ENCODE assay signal across 20 cellular contexts in the genomic region with DNA sequence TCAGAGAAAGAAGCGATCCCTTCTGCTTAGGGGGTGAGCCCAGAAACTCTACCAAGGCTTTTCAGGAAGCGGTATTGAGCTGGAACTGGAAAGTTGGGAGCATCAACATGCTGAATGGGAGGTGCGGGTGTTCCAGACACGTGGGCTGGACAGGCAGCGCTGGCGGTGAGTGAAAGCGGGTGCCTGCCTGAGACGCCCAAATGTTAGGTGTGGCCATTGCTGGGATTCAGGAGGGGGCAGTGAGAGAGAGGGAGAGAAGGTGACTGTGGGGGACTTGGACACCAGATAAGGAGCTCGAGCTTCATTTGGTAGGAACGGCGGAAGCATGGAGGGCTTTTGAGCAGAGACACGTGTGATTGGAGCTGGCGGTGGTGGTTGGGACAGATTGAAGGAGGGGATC.
DNase-seq lines count a peak whose midpoint lies in the region; ATAC-seq and TF ChIP-seq lines count a peak whose summit lies in the region.
"Had no signal": no experiment of that assay in that cellular context is flagged by ENCODE, and none has a peak within 500 bp of the region (broad histone marks: within the 10 kb centered on the region; RNA-seq: fewer than 3 reads in every experiment).

No MANE protein-coding gene starts in this region.

- H3K4me3 Mint-ChIP-seq in CD8-positive, alpha-beta memory T cell, result peak overlapping the region in 6 of 7 donors; percentile 32 to 71 (median 48)
- no peak overlapping the region for H3K4me3 Mint-ChIP-seq in chondrocyte (ENCODE audit: unreplicated experiment)
- peak overlapping the region; percentile 80 for H3K4me3 Mint-ChIP-seq in natural killer cell treated with Interleukin-12 subunit alpha and Interleukin-12 subunit beta and Interleukin-15 and Interleukin-18, amount 100 ng/mL, for 72 hours
- H3K4me3 Mint-ChIP-seq: activated naive CD4-positive, alpha-beta T cell treated with anti-CD3 and anti-CD28 coated beads, Interleukin-2, amount 50 U/mL, for 24 hours; activated T-cell treated with anti-CD3 and anti-CD28 coated beads, Interleukin-2, amount 50 U/mL, for 4 hours had no signal

- no peak overlapping the region for H3K9ac ChIP-seq in BLaER1
- H3K9ac ChIP-seq: SK-N-SH had no signal

- TF ChIP-seq CTCF in chondrocyte (IDR thresholded peaks at IDR 0.05), result no peak

- DNase-seq in CD8-positive, alpha-beta memory T cell, result no peak
- DNase-seq in chondrocyte (ENCODE audit: low spot score) (no peak), 8988T (no peak), NCI-H2196 (lab: John Stamatoyannopoulos, UW; ENCODE audit: unreplicated experiment) (no peak)
- no peak for DNase-seq in natural killer cell treated with Interleukin-12 subunit alpha and Interleukin-12 subunit beta and Interleukin-15 and Interleukin-18, amount 100 ng/mL, for 72 hours (ENCODE audit: low spot score)
- DNase-seq: activated CD4-positive, CD25-positive, alpha-beta regulatory T cell; activated T-cell treated with anti-CD3 and anti-CD28 coated beads, Interleukin-2, amount 50 U/mL, for 4 hours; DMS79; KG1; kidney glomerular epithelial cell; mammary epithelial cell; NCI-H1436 treated with DMSO at 0.1 percent for 48 hours; NCI-H2171 treated with DMSO at 0.1 percent for 48 hours; NCI-H526 treated with DMSO at 0.1 percent for 48 hours; ovary; SK-N-SH; substantia nigra had no signal

- ATAC-seq in natural killer cell treated with Interleukin-12 subunit alpha and Interleukin-12 subunit beta and Interleukin-15 and Interleukin-18, amount 100 ng/mL, for 72 hours, result no peak
- ATAC-seq in HG02970 (IDR thresholded peaks at IDR 0.05; ENCODE audit: low FRiP score, unreplicated experiment), result no peak
- ATAC-seq: activated T-cell treated with anti-CD3 and anti-CD28 coated beads, Interleukin-2, amount 50 U/mL, for 4 hours had no signal

- H3K9me3 Mint-ChIP-seq in CD8-positive, alpha-beta memory T cell, result no peaks in the 10 kb centered on the region
- no peaks in the 10 kb centered on the region for H3K9me3 Mint-ChIP-seq in chondrocyte (ENCODE audit: low read depth)
- H3K9me3 Mint-ChIP-seq in natural killer cell treated with Interleukin-12 subunit alpha and Interleukin-12 subunit beta and Interleukin-15 and Interleukin-18, amount 100 ng/mL, for 72 hours, result no peaks in the 10 kb centered on the region
- H3K9me3 Mint-ChIP-seq: activated naive CD4-positive, alpha-beta T cell treated with anti-CD3 and anti-CD28 coated beads, Interleukin-2, amount 50 U/mL, for 24 hours; activated T-cell treated with anti-CD3 and anti-CD28 coated beads, Interleukin-2, amount 50 U/mL, for 4 hours had no signal

- peak overlapping the region; percentile 68 for H3K4me2 ChIP-seq in BLaER1
- H3K4me2 ChIP-seq: SK-N-SH had no signal

- no peaks in the 10 kb centered on the region for H3K27me3 ChIP-seq in BLaER1
- H3K27me3 ChIP-seq in CD8-positive, alpha-beta memory T cell (ENCODE audit: insufficient read depth, low read length, poor library complexity, severe bottlenecking), result no peaks in the 10 kb centered on the region
- H3K27me3 ChIP-seq: ovary had no signal

- H3K4me1 ChIP-seq in BLaER1, result peaks cover 89% of the 10 kb centered on the region
- H3K4me1 ChIP-seq in CD8-positive, alpha-beta memory T cell (ENCODE audit: insufficient read depth, low read length), result peaks cover 42% of the 10 kb centered on the region

- H3K4me1 Mint-ChIP-seq in CD8-positive, alpha-beta memory T cell, result peaks cover 50 to 63% (median 55%) of the 10 kb centered on the region in 3 donors
- H3K4me1 Mint-ChIP-seq in chondrocyte (ENCODE audit: low read depth), result peaks cover 22% of the 10 kb centered on the region
- peaks cover 45 to 48% of the 10 kb centered on the region in 2 donors for H3K4me1 Mint-ChIP-seq in natural killer cell treated with Interleukin-12 subunit alpha and Interleukin-12 subunit beta and Interleukin-15 and Interleukin-18, amount 100 ng/mL, for 72 hours (ENCODE audit: low read depth in 2 of 2)

- POLR2A ChIA-PET in CD8-positive, alpha-beta memory T cell (lab: Charles Lee), result interaction anchor here (0.6 kb wide), 1 partner anchor 308 kb away, joined by 3 read pairs; no protein-coding TSS in a partner anchor

- peaks cover 4% of the 10 kb centered on the region; the same call in 1 of the 2 replicates for H3K36me3 ChIP-seq in BLaER1
- no peaks in the 10 kb centered on the region for H3K36me3 ChIP-seq in CD8-positive, alpha-beta memory T cell (ENCODE audit: insufficient read depth, low read length)
- H3K36me3 ChIP-seq: ovary had no signal

- H3K27me3 Mint-ChIP-seq in CD8-positive, alpha-beta memory T cell, result peaks cover 0 to 4% of the 10 kb centered on the region in 2 donors
- peaks cover 2% of the 10 kb centered on the region for H3K27me3 Mint-ChIP-seq in chondrocyte (ENCODE audit: low read depth)
- no peaks in the 10 kb centered on the region for H3K27me3 Mint-ChIP-seq in natural killer cell treated with Interleukin-12 subunit alpha and Interleukin-12 subunit beta and Interleukin-15 and Interleukin-18, amount 100 ng/mL, for 72 hours
- H3K27me3 Mint-ChIP-seq: activated naive CD4-positive, alpha-beta T cell treated with anti-CD3 and anti-CD28 coated beads, Interleukin-2, amount 50 U/mL, for 24 hours had no signal

- H3K4me3 ChIP-seq in BLaER1, result no peak overlapping the region
- H3K4me3 ChIP-seq in CD8-positive, alpha-beta memory T cell (ENCODE audit: low read length), result no peak overlapping the region
- H3K4me3 ChIP-seq: ovary had no signal

- no peaks in the 10 kb centered on the region for H3K9me3 ChIP-seq in BLaER1
- H3K9me3 ChIP-seq in CD8-positive, alpha-beta memory T cell (ENCODE audit: low read length), result no peaks in the 10 kb centered on the region
- H3K9me3 ChIP-seq: ovary, SK-N-SH had no signal

- peak overlapping the region; percentile 68 for H3K27ac ChIP-seq in BLaER1
- H3K27ac ChIP-seq in CD8-positive, alpha-beta memory T cell (ENCODE audit: low read depth, low read length), result no peak overlapping the region
- H3K27ac ChIP-seq: ovary had no signal

- no peaks in the 10 kb centered on the region for H4K20me1 ChIP-seq in BLaER1

- H3K36me3 Mint-ChIP-seq in CD8-positive, alpha-beta memory T cell, result peaks cover 3 to 9% (median 4%) of the 10 kb centered on the region in 3 donors
- peaks cover 3% of the 10 kb centered on the region for H3K36me3 Mint-ChIP-seq in chondrocyte (ENCODE audit: low read depth)
- no peaks in the 10 kb centered on the region for H3K36me3 Mint-ChIP-seq in natural killer cell treated with Interleukin-12 subunit alpha and Interleukin-12 subunit beta and Interleukin-15 and Interleukin-18, amount 100 ng/mL, for 72 hours
- H3K36me3 Mint-ChIP-seq: activated naive CD4-positive, alpha-beta T cell treated with anti-CD3 and anti-CD28 coated beads, Interleukin-2, amount 50 U/mL, for 24 hours had no signal

- CTCF ChIA-PET in CD8-positive, alpha-beta memory T cell (lab: Charles Lee), result interaction anchor here (1.8 kb wide), 1 partner anchor 31 kb away, joined by 5 read pairs; no protein-coding TSS in a partner anchor

- H3K27ac Mint-ChIP-seq in CD8-positive, alpha-beta memory T cell, result peak overlapping the region; percentile 67 to 95 (median 88)
- H3K27ac Mint-ChIP-seq in chondrocyte (ENCODE audit: unreplicated experiment), result peak overlapping the region; percentile 60
- H3K27ac Mint-ChIP-seq in natural killer cell treated with Interleukin-12 subunit alpha and Interleukin-12 subunit beta and Interleukin-15 and Interleukin-18, amount 100 ng/mL, for 72 hours, result peak overlapping the region; percentile 72 to 85
- H3K27ac Mint-ChIP-seq: activated naive CD4-positive, alpha-beta T cell treated with anti-CD3 and anti-CD28 coated beads, Interleukin-2, amount 50 U/mL, for 24 hours had no signal
